ENCODE assay signal across 10 cellular contexts in genomic region chr9:94802795-94803194, GRCh38.
DNase-seq lines count a peak whose midpoint lies in the region; ATAC-seq and TF ChIP-seq lines count a peak whose summit lies in the region.
"Had no signal": no experiment of that assay in that cellular context is flagged by ENCODE, and none has a peak within 500 bp of the region (broad histone marks: within the 10 kb centered on the region; RNA-seq: fewer than 3 reads in every experiment).

No MANE protein-coding gene starts in this region.

- no peaks in the 10 kb centered on the region for H3K27me3 Mint-ChIP-seq in activated T-cell treated with anti-CD3 and anti-CD28 coated beads, Interleukin-2, amount 50 U/mL, for 72 hours (ENCODE audit: low read depth)

- H3K4me3 ChIP-seq in skeletal muscle tissue (ENCODE audit: low read length in 3 of 3) (no peak overlapping the region), Peyer's patch (no peak overlapping the region)
- H3K4me3 ChIP-seq: prostate gland had no signal

- no peak for TF ChIP-seq CTCF in Peyer's patch (IDR thresholded peaks at IDR 0.05)

- H3K4me1 Mint-ChIP-seq in activated T-cell treated with anti-CD3 and anti-CD28 coated beads, Interleukin-2, amount 50 U/mL, for 72 hours (ENCODE audit: low read depth), result peaks cover 33% of the 10 kb centered on the region

- H3K36me3 Mint-ChIP-seq in activated T-cell treated with anti-CD3 and anti-CD28 coated beads, Interleukin-2, amount 50 U/mL, for 72 hours (ENCODE audit: insufficient read depth in 2 of 2), result peaks cover 8 to 14% of the 10 kb centered on the region in 2 donors

- no peak for TF ChIP-seq POLR2A in Peyer's patch (IDR thresholded peaks at IDR 0.05)

- peak overlapping the region; percentile 16 to 60 for H3K4me3 Mint-ChIP-seq in activated T-cell treated with anti-CD3 and anti-CD28 coated beads, Interleukin-2, amount 50 U/mL, for 72 hours

- H3K27ac ChIP-seq in skeletal muscle tissue (ENCODE audit: low read depth, low read length) (peak overlapping the region; percentile 48), Peyer's patch (no peak overlapping the region)
- H3K27ac ChIP-seq: prostate gland had no signal

- peaks cover 32 to 41% (median 36%) of the 10 kb centered on the region in 3 donors for H3K4me1 ChIP-seq in skeletal muscle tissue (ENCODE audit: control insufficient read depth in 3 of 3, insufficient read depth in 3 of 3, low read length in 3 of 3)
- H3K4me1 ChIP-seq in Peyer's patch, result peaks cover 0 to 18% (median 2%) of the 10 kb centered on the region in 4 donors
- H3K4me1 ChIP-seq: prostate gland had no signal

- DNase-seq in GM19240 (ENCODE audit: insufficient read length, low spot score) (peak; percentile 20), Peyer's patch (no peak), KG1 (lab: John Stamatoyannopoulos, UW) (no peak)
- DNase-seq in activated T-cell treated with anti-CD3 and anti-CD28 coated beads, Interleukin-2, amount 50 U/mL, for 72 hours, result peak; percentile 50 to 57
- no peak for DNase-seq in central memory CD4-positive, alpha-beta T cell
- DNase-seq: effector CD4-positive, alpha-beta T cell had no signal

- no peaks in the 10 kb centered on the region for H3K9me3 Mint-ChIP-seq in activated T-cell treated with anti-CD3 and anti-CD28 coated beads, Interleukin-2, amount 50 U/mL, for 72 hours

- H3K9me3 ChIP-seq in skeletal muscle tissue (ENCODE audit: control insufficient read depth in 3 of 3, low read length in 3 of 3), result no peaks in the 10 kb centered on the region
- H3K9me3 ChIP-seq in Peyer's patch, result no peaks in the 10 kb centered on the region
- H3K9me3 ChIP-seq: prostate gland had no signal

- H3K36me3 ChIP-seq in skeletal muscle tissue (ENCODE audit: control insufficient read depth in 3 of 3, insufficient read depth in 3 of 3, low read length in 3 of 3) (peaks cover 0 to 2% (median 0%) of the 10 kb centered on the region in 3 donors), Peyer's patch (peaks cover 0 to 5% (median 0%) of the 10 kb centered on the region in 3 donors)
- H3K36me3 ChIP-seq: prostate gland had no signal

- H3K27ac Mint-ChIP-seq in activated T-cell treated with anti-CD3 and anti-CD28 coated beads, Interleukin-2, amount 50 U/mL, for 72 hours, result no peak overlapping the region

- H3K9ac ChIP-seq in skeletal muscle tissue (ENCODE audit: low read depth in 1 of 3, low read length in 3 of 3), result no peak overlapping the region

- no peaks in the 10 kb centered on the region for H3K27me3 ChIP-seq in skeletal muscle tissue (ENCODE audit: control insufficient read depth in 3 of 3, insufficient read depth in 3 of 3, low read length in 3 of 3)
- no peaks in the 10 kb centered on the region for H3K27me3 ChIP-seq in Peyer's patch

- peak; percentile 55 for ATAC-seq in HG03139 (IDR thresholded peaks at IDR 0.05; ENCODE audit: unreplicated experiment)
- peak; percentile 97 for ATAC-seq in activated T-cell treated with anti-CD3 and anti-CD28 coated beads, Interleukin-2, amount 50 U/mL, for 72 hours (replicated peaks in 1 of 2)
- no peak for ATAC-seq in HG03520 (IDR thresholded peaks at IDR 0.05; ENCODE audit: unreplicated experiment)

Comparison
In these comparisons a context has a peak if more than half of its experiments do, and no peak if none do; other contexts are left out.
1. DNase-seq: peak in GM19240 (single experiment) and activated T-cell treated with anti-CD3 and anti-CD28 coated beads, Interleukin-2, amount 50 U/mL, for 72 hours (2 of 2); none in Peyer's patch (0 of 3), KG1 (single experiment) and central memory CD4-positive, alpha-beta T cell (single experiment).